In the genomic region with DNA sequence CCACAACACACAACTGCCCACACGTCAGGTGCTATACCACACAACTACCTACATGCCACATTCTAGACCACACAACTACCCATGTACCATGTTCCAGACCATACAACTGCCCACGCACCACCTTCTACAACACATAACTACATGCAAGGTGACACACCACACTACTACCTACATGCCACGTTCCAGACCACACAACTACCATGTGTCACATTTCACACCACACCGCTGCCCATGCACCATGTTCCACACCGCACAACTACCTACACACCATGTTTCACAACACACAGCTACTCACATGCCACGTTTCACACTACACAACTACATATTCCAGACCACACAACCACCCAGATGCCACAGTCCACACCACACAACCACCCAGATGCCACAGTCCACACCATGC, we compare ENCODE assay signal across 1 cellular context.
TF ChIP-seq lines count a peak whose summit lies in the region.

No MANE protein-coding gene starts in this region.

TF ChIP-seq in SK-N-SH, 30 proteins besides CTCF, POLR2A, EP300 and RAD21 (continued from another document):
- TF ChIP-seq, protein P1, sequence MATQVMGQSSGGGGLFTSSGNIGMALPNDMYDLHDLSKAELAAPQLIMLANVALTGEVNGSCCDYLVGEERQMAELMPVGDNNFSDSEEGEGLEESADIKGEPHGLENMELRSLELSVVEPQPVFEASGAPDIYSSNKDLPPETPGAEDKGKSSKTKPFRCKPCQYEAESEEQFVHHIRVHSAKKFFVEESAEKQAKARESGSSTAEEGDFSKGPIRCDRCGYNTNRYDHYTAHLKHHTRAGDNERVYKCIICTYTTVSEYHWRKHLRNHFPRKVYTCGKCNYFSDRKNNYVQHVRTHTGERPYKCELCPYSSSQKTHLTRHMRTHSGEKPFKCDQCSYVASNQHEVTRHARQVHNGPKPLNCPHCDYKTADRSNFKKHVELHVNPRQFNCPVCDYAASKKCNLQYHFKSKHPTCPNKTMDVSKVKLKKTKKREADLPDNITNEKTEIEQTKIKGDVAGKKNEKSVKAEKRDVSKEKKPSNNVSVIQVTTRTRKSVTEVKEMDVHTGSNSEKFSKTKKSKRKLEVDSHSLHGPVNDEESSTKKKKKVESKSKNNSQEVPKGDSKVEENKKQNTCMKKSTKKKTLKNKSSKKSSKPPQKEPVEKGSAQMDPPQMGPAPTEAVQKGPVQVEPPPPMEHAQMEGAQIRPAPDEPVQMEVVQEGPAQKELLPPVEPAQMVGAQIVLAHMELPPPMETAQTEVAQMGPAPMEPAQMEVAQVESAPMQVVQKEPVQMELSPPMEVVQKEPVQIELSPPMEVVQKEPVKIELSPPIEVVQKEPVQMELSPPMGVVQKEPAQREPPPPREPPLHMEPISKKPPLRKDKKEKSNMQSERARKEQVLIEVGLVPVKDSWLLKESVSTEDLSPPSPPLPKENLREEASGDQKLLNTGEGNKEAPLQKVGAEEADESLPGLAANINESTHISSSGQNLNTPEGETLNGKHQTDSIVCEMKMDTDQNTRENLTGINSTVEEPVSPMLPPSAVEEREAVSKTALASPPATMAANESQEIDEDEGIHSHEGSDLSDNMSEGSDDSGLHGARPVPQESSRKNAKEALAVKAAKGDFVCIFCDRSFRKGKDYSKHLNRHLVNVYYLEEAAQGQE (IDR thresholded peaks at IDR 0.05; ENCODE audit: low read depth, low read length), result no peak
- TF ChIP-seq, protein P2, sequence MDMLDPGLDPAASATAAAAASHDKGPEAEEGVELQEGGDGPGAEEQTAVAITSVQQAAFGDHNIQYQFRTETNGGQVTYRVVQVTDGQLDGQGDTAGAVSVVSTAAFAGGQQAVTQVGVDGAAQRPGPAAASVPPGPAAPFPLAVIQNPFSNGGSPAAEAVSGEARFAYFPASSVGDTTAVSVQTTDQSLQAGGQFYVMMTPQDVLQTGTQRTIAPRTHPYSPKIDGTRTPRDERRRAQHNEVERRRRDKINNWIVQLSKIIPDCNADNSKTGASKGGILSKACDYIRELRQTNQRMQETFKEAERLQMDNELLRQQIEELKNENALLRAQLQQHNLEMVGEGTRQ (IDR thresholded peaks at IDR 0.05; ENCODE audit: borderline replicate concordance, low read depth, low read length), result no peak
- TF ChIP-seq JUND (IDR thresholded peaks at IDR 0.05) (no peak), ELF1 (IDR thresholded peaks at IDR 0.05) (no peak), RCOR1 (IDR thresholded peaks at IDR 0.05; ENCODE audit: low read length) (no peak)
TF ChIP-seq in SK-N-SH: peak in this region for 0.
